8 cellular contexts compared by ENCODE assay signal in the genomic region with DNA sequence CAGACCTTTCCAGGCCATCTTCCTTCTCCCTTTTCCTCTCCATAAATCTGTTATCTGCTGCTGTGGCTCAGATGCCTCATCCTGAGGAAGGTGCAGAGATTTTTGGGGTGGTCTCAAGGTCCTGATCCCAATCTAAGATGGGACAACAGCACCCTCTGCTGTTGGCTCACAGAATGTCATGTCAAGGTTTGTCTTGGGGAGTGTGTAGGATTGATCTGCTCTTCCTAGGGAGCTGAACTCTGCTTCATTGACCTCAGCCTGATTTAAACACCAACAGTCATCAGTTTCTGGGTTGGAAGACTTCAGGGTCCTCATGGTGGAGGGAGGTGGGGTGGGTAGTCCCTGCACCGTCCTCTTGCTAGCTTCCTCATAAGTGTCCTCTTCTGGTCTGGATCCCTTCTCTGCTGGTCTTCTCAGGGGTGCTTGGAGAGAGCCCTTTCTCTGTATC.
A peak's percentile ranks its signal among the peaks of the same experiment; 100 is the strongest.
DNase-seq lines count a peak whose midpoint lies in the region; ATAC-seq, FAIRE-seq and TF ChIP-seq lines count a peak whose summit lies in the region.

No MANE protein-coding gene starts in this region.

- no peaks in the 10 kb centered on the region for H4K20me1 ChIP-seq in SU-DHL-6 (ENCODE audit: low read depth, low read length)

- H3K4me3 ChIP-seq in SU-DHL-6 (ENCODE audit: insufficient read depth, low read length, poor library complexity, severe bottlenecking) (no peak overlapping the region), retinal pigment epithelial cell (ENCODE audit: low read length) (no peak overlapping the region)

- peak overlapping the region; percentile 67 for H3K27ac Mint-ChIP-seq in activated naive CD8-positive, alpha-beta T cell treated with anti-CD3 and anti-CD28 coated beads, Interleukin-2, amount 10 ng/mL, durations not matched to agents 7 days and 5 days

- TF ChIP-seq CTCF in SU-DHL-6 (IDR thresholded peaks at IDR 0.05; ENCODE audit: insufficient read depth, low read length, poor library complexity, severe bottlenecking) (peak; percentile 70), retinal pigment epithelial cell (conservative IDR thresholded peaks at IDR 0.05; ENCODE audit: low read depth, low read length) (peak; percentile 72)

- H3K9me2 ChIP-seq in SU-DHL-6 (replicated peaks; ENCODE audit: insufficient read depth, low read length), result no peaks in the 10 kb centered on the region

- no peaks in the 10 kb centered on the region for H3K36me3 ChIP-seq in SU-DHL-6 (ENCODE audit: low read length)

- POLR2A ChIA-PET in activated naive CD8-positive, alpha-beta T cell treated with anti-CD3 and anti-CD28 coated beads, Interleukin-2, amount 10 ng/mL, durations not matched to agents 7 days and 5 days (lab: Charles Lee), result interaction anchor here (0.5 to 1.3 kb wide), 3 partner anchors 28 to 198 kb away, joined by 3 to 4 read pairs (median 3); no protein-coding TSS in a partner anchor

- peaks cover 35% of the 10 kb centered on the region for H3K36me3 Mint-ChIP-seq in activated naive CD8-positive, alpha-beta T cell treated with anti-CD3 and anti-CD28 coated beads, Interleukin-2, amount 10 ng/mL, durations not matched to agents 7 days and 5 days

- H3F3A ChIP-seq in SU-DHL-6 (ENCODE audit: insufficient read depth), result no peaks in the 10 kb centered on the region

- no peaks in the 10 kb centered on the region for H3K27me3 Mint-ChIP-seq in activated naive CD8-positive, alpha-beta T cell treated with anti-CD3 and anti-CD28 coated beads, Interleukin-2, amount 10 ng/mL, durations not matched to agents 7 days and 5 days

- no peak overlapping the region for H3K4me3 Mint-ChIP-seq in activated naive CD8-positive, alpha-beta T cell treated with anti-CD3 and anti-CD28 coated beads, Interleukin-2, amount 10 ng/mL, durations not matched to agents 7 days and 5 days

- no peaks in the 10 kb centered on the region for H3K79me2 ChIP-seq in SU-DHL-6 (ENCODE audit: insufficient read depth, low read length)

- DNase-seq in COLO829 (ENCODE audit: low spot score) (peak; percentile 81), HTR-8/SVneo (ENCODE audit: insufficient read length, low spot score) (peak; percentile 69), left ventricle myocardium superior (peak; percentile 43), retinal pigment epithelial cell (ENCODE audit: low read depth) (no peak)
- peak; percentile 61 for DNase-seq in activated naive CD8-positive, alpha-beta T cell treated with anti-CD3 and anti-CD28 coated beads, Interleukin-2, amount 10 ng/mL, durations not matched to agents 7 days and 5 days

- no peak for FAIRE-seq in HTR-8/SVneo (lab: Jason Lieb, UNC)

- H2AFZ ChIP-seq in SU-DHL-6 (ENCODE audit: low read depth, low read length, severe bottlenecking), result no peak overlapping the region

- H3K27me3 ChIP-seq in SU-DHL-6 (ENCODE audit: low read length), result no peaks in the 10 kb centered on the region

- peaks cover 15% of the 10 kb centered on the region for H3K4me1 Mint-ChIP-seq in activated naive CD8-positive, alpha-beta T cell treated with anti-CD3 and anti-CD28 coated beads, Interleukin-2, amount 10 ng/mL, durations not matched to agents 7 days and 5 days

- intact Hi-C loops in left ventricle myocardium superior (cut with micrococcal nuclease), result no loop called here

- H3K9me3 ChIP-seq in SU-DHL-6 (ENCODE audit: insufficient read depth, low read length), result no peaks in the 10 kb centered on the region

- H3K9ac ChIP-seq in SU-DHL-6 (ENCODE audit: low read length), result no peak overlapping the region

- no peaks in the 10 kb centered on the region for H3K9me3 Mint-ChIP-seq in activated naive CD8-positive, alpha-beta T cell treated with anti-CD3 and anti-CD28 coated beads, Interleukin-2, amount 10 ng/mL, durations not matched to agents 7 days and 5 days

- no peak overlapping the region for H3K27ac ChIP-seq in SU-DHL-6 (ENCODE audit: low read depth, low read length)

- ATAC-seq in activated naive CD8-positive, alpha-beta T cell treated with anti-CD3 and anti-CD28 coated beads, Interleukin-2, amount 10 ng/mL, durations not matched to agents 7 days and 5 days (ENCODE audit: low read depth), result peak; percentile 77
- ATAC-seq in left ventricle myocardium superior (peak; percentile 62), GM18498 (IDR thresholded peaks at IDR 0.05; ENCODE audit: unreplicated experiment) (no peak), HG03469 (IDR thresholded peaks at IDR 0.05; ENCODE audit: unreplicated experiment) (no peak)

- no peak overlapping the region for H3K4me2 ChIP-seq in SU-DHL-6 (ENCODE audit: low read depth, low read length, poor library complexity, severe bottlenecking)

Comparison
In these comparisons a context has a peak if more than half of its experiments do, and no peak if none do; other contexts are left out.
1. ATAC-seq: peak in activated naive CD8-positive, alpha-beta T cell treated with anti-CD3 and anti-CD28 coated beads, Interleukin-2, amount 10 ng/mL, durations not matched to agents 7 days and 5 days (single experiment) and left ventricle myocardium superior (single experiment); none in GM18498 (single experiment) and HG03469 (single experiment).